9 cellular contexts compared by ENCODE assay signal in the genomic region with DNA sequence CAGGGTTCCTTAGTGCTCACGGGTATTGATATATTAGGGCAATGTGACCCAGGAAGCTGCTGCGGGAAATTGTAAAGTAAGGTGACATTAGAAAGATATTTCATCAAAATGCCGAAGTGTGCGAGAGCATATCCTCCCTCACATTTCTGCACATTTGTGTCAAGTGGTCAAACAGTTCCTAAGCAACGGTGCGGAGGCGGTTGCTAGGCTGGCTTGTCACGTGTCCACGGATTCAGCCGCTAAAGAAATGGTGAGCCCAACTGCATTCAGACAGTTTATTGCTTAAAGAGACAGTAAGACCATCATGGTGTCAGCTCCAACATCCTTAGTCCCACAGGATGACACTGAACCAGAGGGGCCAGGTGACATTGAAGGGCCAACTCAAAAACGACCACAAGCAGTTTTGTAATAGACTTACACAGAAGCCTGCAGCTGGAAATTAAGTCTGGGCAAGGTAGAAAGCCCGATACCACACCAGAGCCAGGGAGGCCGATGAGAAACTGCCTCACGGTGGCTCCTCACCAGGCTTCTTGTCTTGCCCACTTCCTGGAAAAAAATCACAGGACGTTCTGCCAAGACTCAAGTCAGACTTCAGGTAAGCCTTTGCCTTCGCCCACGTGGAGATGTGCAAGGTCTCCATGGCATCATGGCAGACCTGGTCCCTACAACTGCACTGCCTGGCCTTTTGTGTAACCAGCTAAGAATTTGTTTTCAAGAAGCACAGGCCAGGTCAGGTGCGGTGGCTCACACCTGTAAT. TPM values are rescaled to one million over a fixed set of nuclear protein-coding genes. Genes with fewer than 3 reads are reported as not detected.
DNase-seq lines count a peak whose midpoint lies in the region; ATAC-seq and TF ChIP-seq lines count a peak whose summit lies in the region.
"Had no signal": no experiment of that assay in that cellular context is flagged by ENCODE, and none has a peak within 500 bp of the region (broad histone marks: within the 10 kb centered on the region; RNA-seq: fewer than 3 reads in every experiment).

No MANE protein-coding gene starts in this region.

- H3K9me3 ChIP-seq in HAP-1 (no peaks in the 10 kb centered on the region), gastroesophageal sphincter (no peaks in the 10 kb centered on the region)
- H3K9me3 ChIP-seq: gastrocnemius medialis had no signal

- peak; percentile 18 for DNase-seq in AG08395 (ENCODE audit: low spot score)
- peak; percentile 73 to 78 for DNase-seq in HAP-1 (ENCODE audit: low spot score in 2 of 2)
- peak; percentile 23 for DNase-seq in RPMI8226
- DNase-seq in inferior parietal cortex (ENCODE audit: extremely low spot score), result peak; percentile 54
- DNase-seq: gastrocnemius medialis had no signal

- no peak for TF ChIP-seq EP300 in gastroesophageal sphincter (IDR thresholded peaks at IDR 0.05)

- H3K36me3 ChIP-seq in HAP-1 (replicated peaks) (no peaks in the 10 kb centered on the region), gastroesophageal sphincter (no peaks in the 10 kb centered on the region)
- H3K36me3 ChIP-seq: gastrocnemius medialis had no signal

- H3K4me3 ChIP-seq in HAP-1 (no peak overlapping the region), gastroesophageal sphincter (no peak overlapping the region)
- H3K4me3 ChIP-seq: gastrocnemius medialis had no signal

- ATAC-seq in HG02973 (IDR thresholded peaks at IDR 0.05; ENCODE audit: unreplicated experiment) (no peak), HG03139 (IDR thresholded peaks at IDR 0.05; ENCODE audit: unreplicated experiment) (no peak), GM19397 (IDR thresholded peaks at IDR 0.05; ENCODE audit: unreplicated experiment) (no peak), gastroesophageal sphincter (no peak)
- ATAC-seq: gastrocnemius medialis had no signal

- no peak overlapping the region for H3K27ac ChIP-seq in gastroesophageal sphincter
- H3K27ac ChIP-seq: gastrocnemius medialis had no signal

- no peak for TF ChIP-seq CTCF in gastroesophageal sphincter (IDR thresholded peaks at IDR 0.05)

- WGBS in gastroesophageal sphincter (ENCODE audit: low coverage in 1 of 2), 2 donors, result 40 to 46% methylated on average over 2 to 9 of the region's 18 CpGs

- H3K4me1 ChIP-seq in HAP-1 (peaks cover 5% of the 10 kb centered on the region), gastroesophageal sphincter (no peaks in the 10 kb centered on the region)
- H3K4me1 ChIP-seq: gastrocnemius medialis had no signal

- H3K27me3 ChIP-seq in HAP-1 (ENCODE audit: low read depth) (no peaks in the 10 kb centered on the region), gastroesophageal sphincter (no peaks in the 10 kb centered on the region)

- TF ChIP-seq POLR2A in gastroesophageal sphincter (IDR thresholded peaks at IDR 0.05), result no peak

- in situ Hi-C loops in HAP-1 (cut with MboI; ENCODE audit: low sequenced_read_pairs), result no loop called here

RNA-seq across cellular contexts. Expression of a gene that starts 50.4 kb away (rescaled TPM):
- 10 to 100 TPM; 26.9 to 64.6 (median 40.7) TPM for total RNA-seq in gastroesophageal sphincter

Comparison
In these comparisons a context has a peak if more than half of its experiments do, and no peak if none do; other contexts are left out.
1. DNase-seq: peak in every context shown above with its lines; median percentile 76 in HAP-1; 54 in inferior parietal cortex; 23 in RPMI8226; 18 in AG08395.